Comparison of ENCODE assay signal across 8 cellular contexts in the genomic region with DNA sequence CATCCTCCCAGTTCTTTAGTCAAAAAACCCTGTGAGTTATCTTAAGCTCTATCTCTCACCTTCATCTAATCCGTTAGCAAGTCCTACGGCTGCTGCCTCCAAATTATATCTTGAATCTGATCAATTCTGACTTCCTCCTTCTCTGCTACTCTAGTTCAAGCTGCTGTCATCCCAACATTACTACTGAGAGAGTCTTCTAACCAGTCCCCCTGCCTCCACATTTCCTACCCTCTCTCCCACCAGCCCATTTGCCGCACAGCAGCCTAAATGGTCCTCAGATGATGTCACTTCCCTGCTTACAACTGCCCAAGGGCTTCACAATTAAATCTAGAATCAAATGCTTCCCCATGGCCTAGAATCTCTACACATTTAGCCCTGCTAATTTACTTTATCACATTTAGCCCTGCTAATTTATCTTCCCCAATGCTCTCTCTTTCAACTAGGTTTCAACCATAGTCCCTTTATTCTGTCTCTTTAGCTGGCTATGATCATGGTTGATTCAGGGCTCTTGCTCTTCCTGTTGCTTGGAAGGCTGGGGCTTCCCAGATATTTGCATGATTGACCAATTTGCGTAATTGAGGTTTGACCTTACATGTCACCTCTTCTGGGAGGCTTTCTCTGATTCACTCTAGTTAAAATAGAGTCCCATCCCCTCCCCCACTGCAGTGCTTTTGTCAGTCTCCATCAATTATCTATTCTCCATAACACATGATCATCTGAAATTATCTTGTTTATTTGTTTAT.
DNase-seq lines count a peak whose midpoint lies in the region; ATAC-seq and TF ChIP-seq lines count a peak whose summit lies in the region.

No MANE protein-coding gene starts in this region.

- peak in 2 of 3 experiments; percentile 30 to 69 for DNase-seq in NCI-H1417 (lab: John Stamatoyannopoulos, UW)
- DNase-seq in NCI-H1417 treated with DMSO at 0.1 percent for 48 hours (lab: John Stamatoyannopoulos, UW) = no peak
- peak; percentile 7 for DNase-seq in NB4 (ENCODE audit: low read depth)
- peak; percentile 74 for DNase-seq in glomerular visceral epithelial cell (ENCODE audit: extremely low spot score)
- no peak for DNase-seq in COLO829 (ENCODE audit: low spot score)
- no peak for DNase-seq in superior temporal gyrus (ENCODE audit: extremely low spot score)
- no peak for DNase-seq in NCI-H128 (lab: John Stamatoyannopoulos, UW; ENCODE audit: unreplicated experiment)

- TF ChIP-seq CTCF in NB4 (IDR thresholded peaks at IDR 0.05; ENCODE audit: low read depth, low read length) = no peak

- no peak overlapping the region for H3K4me3 ChIP-seq in NB4 (ENCODE audit: low read depth, low read length)

- ATAC-seq in HG02571 (IDR thresholded peaks at IDR 0.05; ENCODE audit: unreplicated experiment) = peak; percentile 86

- TF ChIP-seq POLR2A in NB4 (IDR thresholded peaks at IDR 0.05; ENCODE audit: extremely low read depth, insufficient read length) = no peak

Comparison
In these comparisons a context has a peak if more than half of its experiments do, and no peak if none do; other contexts are left out.
1. DNase-seq: peak in NCI-H1417 (2 of 3), NB4 (single experiment) and glomerular visceral epithelial cell (single experiment); none in NCI-H1417 treated with DMSO at 0.1 percent for 48 hours (single experiment), COLO829 (single experiment), superior temporal gyrus (single experiment) and NCI-H128 (single experiment).